ENCODE assay signal across 28 cellular contexts in the genomic region with DNA sequence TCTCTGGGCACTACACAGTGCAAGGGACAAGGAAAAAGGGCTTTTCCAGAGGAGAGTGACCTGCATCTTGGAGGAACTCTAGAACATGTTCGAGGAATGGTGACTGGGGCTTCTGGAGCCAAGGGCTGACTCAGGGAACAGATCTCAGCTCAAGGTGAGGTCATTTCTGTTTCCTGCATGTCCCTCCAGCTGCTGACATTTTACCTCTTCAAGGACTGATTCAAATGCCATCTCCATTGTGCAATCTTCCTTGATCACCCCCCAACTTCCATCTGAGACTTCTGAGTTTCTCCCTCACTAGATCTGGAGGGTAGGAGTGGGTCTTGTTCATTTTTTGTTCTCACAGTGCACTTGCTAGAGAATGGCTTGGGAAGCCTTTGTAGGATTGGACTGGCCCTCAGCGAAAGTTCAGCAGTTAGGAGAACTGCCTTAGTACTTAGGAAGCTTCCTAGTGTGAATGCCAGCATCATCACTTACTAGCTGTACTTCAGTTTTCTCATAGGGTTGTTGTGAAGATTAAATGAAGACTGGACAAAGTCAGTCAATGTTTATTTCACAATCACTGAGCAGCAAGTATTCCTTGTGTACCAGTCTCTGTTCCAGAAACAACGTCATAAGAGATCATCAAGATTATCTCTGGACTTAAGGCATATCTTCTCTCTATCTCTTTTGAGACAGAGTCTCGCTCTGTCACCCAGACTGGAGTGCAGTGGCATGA. TPM values are rescaled to one million over a fixed set of nuclear protein-coding genes. Genes with fewer than 3 reads are reported as not detected.
DNase-seq lines count a peak whose midpoint lies in the region; ATAC-seq, FAIRE-seq and TF ChIP-seq lines count a peak whose summit lies in the region.
"Had no signal": no experiment of that assay in that cellular context is flagged by ENCODE, and none has a peak within 500 bp of the region (broad histone marks: within the 10 kb centered on the region; RNA-seq: fewer than 3 reads in every experiment).

No MANE protein-coding gene starts in this region.

- intact Hi-C loops in right cardiac atrium (cut with DNase I) = no loop called here
- intact Hi-C loops in heart left ventricle (cut with DNase I) = no loop called here
- intact Hi-C loops in K562 (cut with micrococcal nuclease) = no loop called here

- H4K20me1 ChIP-seq in K562 (replicated peaks; ENCODE audit: control insufficient read depth, insufficient read depth, low read length) (peaks cover 2% of the 10 kb centered on the region), keratinocyte (ENCODE audit: control insufficient read depth, extremely low read depth, insufficient read depth, low read length) (no peaks in the 10 kb centered on the region)

- WGBS in right cardiac atrium = 77% methylated on average over 4 of the region's 4 CpGs
- 83 to 90% (median 84%) methylated on average over 4 of the region's 4 CpGs for WGBS in heart left ventricle, 4 donors
- WGBS in K562 (ENCODE audit: insufficient coverage, low coverage, missing lambda C conversion rate) = 41% methylated on average over 4 of the region's 4 CpGs

- H3K9me1 ChIP-seq in K562 (ENCODE audit: control insufficient read depth, insufficient read depth, low read length) (no peaks in the 10 kb centered on the region), keratinocyte (ENCODE audit: control insufficient read depth, extremely low read depth, insufficient read depth, low read length) (no peaks in the 10 kb centered on the region)

- H3K4me1 ChIP-seq in right cardiac atrium (ENCODE audit: control insufficient read depth, insufficient read depth, low read length) = peaks cover 4% of the 10 kb centered on the region
- peaks cover 0 to 38% (median 25%) of the 10 kb centered on the region in 12 donors for H3K4me1 ChIP-seq in heart left ventricle
- peaks cover 20 to 23% of the 10 kb centered on the region in 2 experiments; a peak in 4 of 5 replicates for H3K4me1 ChIP-seq in K562 (replicated peaks in 1 of 2; ENCODE audit: control insufficient read depth in 2 of 2, insufficient read depth in 2 of 2, low read length in 2 of 2)
- H3K4me1 ChIP-seq in keratinocyte (ENCODE audit: control insufficient read depth, extremely low read depth, insufficient read depth, low read length) = peaks cover 33% of the 10 kb centered on the region

- H3K9me3 Mint-ChIP-seq in type B pancreatic cell = no peaks in the 10 kb centered on the region
- H3K9me3 Mint-ChIP-seq: HFFc6; memory B cell; stimulated activated effector memory CD8-positive, alpha-beta T cell treated with anti-CD3 and anti-CD28 coated beads, Interleukin-12 subunit alpha, Interleukin-12 subunit beta, amount 100 ng/mL, for 72 hours had no signal

- peak overlapping the region; percentile 76 for H3K4me3 Mint-ChIP-seq in type B pancreatic cell

- TF ChIP-seq POLR2A in heart left ventricle (IDR thresholded peaks at IDR 0.05) = no peak
- TF ChIP-seq POLR2A in K562 (conservative IDR thresholded peaks at IDR 0.05) = no peak

- BruUV-seq in K562 (replicated peaks; lab: Mats Ljungman, UMichigan) = no TSS peak

- CTCF ChIA-PET in K562 (lab: Yijun Ruan, JAX; ENCODE audit: low intra/inter-chr PET ratio) = no interaction called here

- H3K36me3 Mint-ChIP-seq in type B pancreatic cell = peaks cover 3% of the 10 kb centered on the region
- H3K36me3 Mint-ChIP-seq: naive B cell had no signal

- H3K9me3 ChIP-seq in right cardiac atrium (ENCODE audit: control insufficient read depth, low read length) (no peaks in the 10 kb centered on the region), heart left ventricle (no peaks in the 10 kb centered on the region), K562 (replicated peaks; ENCODE audit: control insufficient read depth, insufficient read depth, low read depth, low read length) (no peaks in the 10 kb centered on the region), keratinocyte (ENCODE audit: control insufficient read depth, low read depth, low read length) (no peaks in the 10 kb centered on the region)
- H3K9me3 ChIP-seq: esophagus muscularis mucosa, pancreas, sigmoid colon, testis had no signal

- peaks cover 23% of the 10 kb centered on the region for H3K79me2 ChIP-seq in K562 (ENCODE audit: control insufficient read depth, insufficient read depth, low read length)
- H3K79me2 ChIP-seq in keratinocyte (ENCODE audit: control insufficient read depth, insufficient read depth, low read length) = peaks cover 20% of the 10 kb centered on the region

- dilution Hi-C loops in keratinocyte (cut with MboI; ENCODE audit: extremely low pct_ligation_motif_present, low sequenced_read_pairs) = no loop called here

- POLR2A ChIA-PET in K562 (lab: Yijun Ruan, JAX) = interaction anchor here (0.7 to 1.6 kb wide), 5 partner anchors 9 to 85 kb away, joined by 3 to 6 read pairs (median 3); no protein-coding TSS in a partner anchor

- FAIRE-seq in K562 (lab: Jason Lieb, UNC) = peak; percentile 11
- FAIRE-seq in keratinocyte (lab: Jason Lieb, UNC) = peak; percentile 34
- FAIRE-seq: pancreas had no signal

- H3K27me3 Mint-ChIP-seq in type B pancreatic cell = no peaks in the 10 kb centered on the region
- H3K27me3 Mint-ChIP-seq: memory B cell, naive B cell had no signal

- DNase-seq in right cardiac atrium (no peak), heart left ventricle (no peak), K562 (ENCODE audit: extremely low read depth in 1 of 4, low spot score in 3 of 4) (peak in 1 of 4 experiments; percentile 17), keratinocyte (ENCODE audit: low read depth, low spot score) (no peak), type B pancreatic cell (ENCODE audit: extremely low spot score, unreplicated experiment) (no peak), hepatic stellate cell (ENCODE audit: low spot score) (no peak), SKM-1 treated with dmso at 0.1 percent for 144 hours (lab: John Stamatoyannopoulos, UW; ENCODE audit: unreplicated experiment) (no peak)
- DNase-seq: ACHN; activated CD4-positive, alpha-beta T cell treated with anti-CD3 and anti-CD28 coated beads, Interleukin-2, amount 50 U/mL, for 4 hours; activated naive CD4-positive, alpha-beta T cell; activated T-cell treated with anti-CD3 and anti-CD28 coated beads for 4 hours; aorta; cerebellar nuclear complex; HFFc6; naive B cell; NCI-H1694; NCI-H345; PC-3; sigmoid colon; T-helper 2 cell; testis; WERI-Rb-1 had no signal

- in situ Hi-C loops in K562 (cut with MboI) = no loop called here

- TF ChIP-seq RAD21 in K562 (CRISPR knock-in tag; conservative IDR thresholded peaks at IDR 0.05 in 1 of 2, IDR thresholded peaks at IDR 0.05 in 1 of 2) = no peak

- 0 out of 2 replicates have a peak overlapping the region, but pooled peaks have one; percentile 1 for H2AFZ ChIP-seq in K562 (ENCODE audit: low read depth, low read length)
- no peak overlapping the region for H2AFZ ChIP-seq in keratinocyte (ENCODE audit: control insufficient read depth, low read length)

- H3K9ac ChIP-seq in K562 (ENCODE audit: insufficient read depth in 1 of 2, low read depth in 2 of 2, low read length in 2 of 2) (no peak overlapping the region; a peak in 1 of 4 replicates), keratinocyte (ENCODE audit: control insufficient read depth, extremely low read depth, insufficient read depth, low read length) (no peak overlapping the region)

- H3K4me3 ChIP-seq in right cardiac atrium (ENCODE audit: low read length) (no peak overlapping the region), heart left ventricle (no peak overlapping the region), K562 (no peak overlapping the region), keratinocyte (ENCODE audit: control insufficient read depth in 2 of 3, extremely low read depth in 1 of 3, insufficient read depth in 2 of 3, low read depth in 1 of 3, low read length in 3 of 3) (no peak overlapping the region)
- H3K4me3 ChIP-seq: esophagus muscularis mucosa, pancreas, sigmoid colon, testis had no signal

- H3K4me2 ChIP-seq in K562 (ENCODE audit: insufficient read depth, low read length) = peak overlapping the region; percentile 3; the same call in 1 of the 2 replicates
- no peak overlapping the region for H3K4me2 ChIP-seq in keratinocyte (ENCODE audit: control insufficient read depth, extremely low read depth, insufficient read depth, low read depth, low read length)

- TF ChIP-seq CTCF in heart left ventricle (IDR thresholded peaks at IDR 0.05) (no peak), K562 (IDR thresholded peaks at IDR 0.05 in 2 of 3, conservative IDR thresholded peaks at IDR 0.05 in 1 of 3; ENCODE audit: insufficient read depth in 2 of 3, low read depth in 1 of 3, low read length in 3 of 3) (no peak), keratinocyte (optimal IDR thresholded peaks at IDR 0.05 in 1 of 3, IDR thresholded peaks at IDR 0.05 in 1 of 3, conservative IDR thresholded peaks at IDR 0.05 in 1 of 3; ENCODE audit: extremely low read depth in 1 of 3, insufficient read depth in 2 of 3, low read length in 3 of 3) (no peak), type B pancreatic cell (conservative IDR thresholded peaks at IDR 0.05) (no peak)

- H3K4me1 Mint-ChIP-seq in type B pancreatic cell (ENCODE audit: unreplicated experiment) = peaks cover 23% of the 10 kb centered on the region

- H3K36me3 ChIP-seq in heart left ventricle = no peaks in the 10 kb centered on the region
- H3K36me3 ChIP-seq in K562 (ENCODE audit: control insufficient read depth, insufficient read depth, low read length) = peaks cover 6% of the 10 kb centered on the region; the same call in 1 of the 3 replicates
- no peaks in the 10 kb centered on the region for H3K36me3 ChIP-seq in keratinocyte (ENCODE audit: control insufficient read depth in 2 of 2, extremely low read depth in 1 of 2, insufficient read depth in 2 of 2, low read length in 2 of 2)
- H3K36me3 ChIP-seq: esophagus muscularis mucosa, pancreas, sigmoid colon, WERI-Rb-1 had no signal

- no peak overlapping the region for H3K27ac Mint-ChIP-seq in type B pancreatic cell

- H3K27me3 ChIP-seq in right cardiac atrium (ENCODE audit: control insufficient read depth, insufficient read depth) = no peaks in the 10 kb centered on the region
- no peaks in the 10 kb centered on the region for H3K27me3 ChIP-seq in heart left ventricle
- H3K27me3 ChIP-seq in K562 (ENCODE audit: control insufficient read depth in 2 of 2, insufficient read depth in 2 of 2, low read length in 2 of 2) = no peaks in the 10 kb centered on the region
- no peaks in the 10 kb centered on the region for H3K27me3 ChIP-seq in keratinocyte (ENCODE audit: control insufficient read depth, extremely low read depth, insufficient read depth, low read length)
- H3K27me3 ChIP-seq: esophagus muscularis mucosa, pancreas, sigmoid colon, testis had no signal

- H3K27ac ChIP-seq in right cardiac atrium (ENCODE audit: low read length) (peak overlapping the region; percentile 83), heart left ventricle (peak overlapping the region in 6 of 12 donors; percentile 29 to 86 (median 42)), K562 (ENCODE audit: extremely low read depth, low read depth, low read length) (no peak overlapping the region), keratinocyte (ENCODE audit: control insufficient read depth, insufficient read depth, low read length) (no peak overlapping the region)
- H3K27ac ChIP-seq: esophagus muscularis mucosa, pancreas, sigmoid colon, testis, WERI-Rb-1 had no signal

- TF ChIP-seq EP300 in K562 (IDR thresholded peaks at IDR 0.05; ENCODE audit: low read length) = no peak

- ATAC-seq in right cardiac atrium = no peak
- no peak for ATAC-seq in heart left ventricle
- ATAC-seq in K562 = no peak
- ATAC-seq in GM19467 (IDR thresholded peaks at IDR 0.05; ENCODE audit: unreplicated experiment) = no peak
- ATAC-seq: pancreas; PC-3; stimulated activated effector memory CD8-positive, alpha-beta T cell treated with anti-CD3 and anti-CD28 coated beads, Interleukin-12 subunit alpha, Interleukin-12 subunit beta, amount 100 ng/mL, for 72 hours had no signal

RNA-seq across cellular contexts. Expression of a gene that starts 2.6 kb away (rescaled TPM):
- total RNA-seq in right cardiac atrium = 100 to 1,000 TPM; 288 to 523 (median 472) TPM
- 193 TPM for polyA plus RNA-seq in right cardiac atrium
- total RNA-seq in heart left ventricle = 100 to 1,000 TPM; 166 to 471 (median 359) TPM
- 100 to 1,000 TPM; 158 to 160 TPM for polyA plus RNA-seq in heart left ventricle
- total RNA-seq in K562 (2011; cell fraction: chromatin; rRNA removed; ENCODE audit: low replicate concordance) = 51.1 and 92.3 TPM in 2 replicates
- 31.0 and 36.2 TPM in 2 replicates for total RNA-seq in K562 (2011; cell fraction: nucleolus; rRNA removed)
- 56.6 and 86.7 TPM in 2 replicates for total RNA-seq in K562 (2011; cell fraction: nucleoplasm; rRNA removed)
- total RNA-seq in K562 (2014; rRNA removed) = 37.4 and 56.3 TPM in 2 replicates
- total RNA-seq in K562 (2014; rRNA removed; fragmentation: Illumina TruSeq; extraction: Trizol) = 94.5 and 101 TPM in 2 replicates
- total RNA-seq in K562 (2015; rRNA removed; fragmentation: Illumina TruSeq; extraction: Trizol) = 77.4 and 87.2 TPM in 2 replicates
- total RNA-seq in K562 (2021) = 130 and 131 TPM in 2 replicates
- polyA plus RNA-seq in K562 (2011; rRNA removed) = 88.5 and 115 TPM in 2 replicates
- polyA plus RNA-seq in K562 (2011; cell fraction: cytosol; rRNA removed) = 27.8 and 86.0 TPM in 2 replicates
- 44.5 and 59.2 TPM in 2 replicates for polyA plus RNA-seq in K562 (2011; cell fraction: nucleus; rRNA removed)
- polyA plus RNA-seq in K562 (2012) = 66.8 and 116 TPM in 2 replicates
- polyA plus RNA-seq in K562 (2014; fragmentation: Illumina TruSeq; extraction: Trizol) = 107 and 116 TPM in 2 replicates
- polyA plus RNA-seq in K562 (2014; fragmentation: Nextera tagmentation; extraction: Ambion mirVana) = 100 to 1,000 TPM; 190 to 249 TPM
- 70.0 and 86.7 TPM in 2 replicates for polyA plus RNA-seq in K562 (2014; rRNA removed)
- polyA minus RNA-seq in K562 (2011; rRNA and poly(A)+ RNA removed) = 169 and 205 TPM in 2 replicates
- polyA minus RNA-seq in K562 (2011; cell fraction: cytosol; rRNA and poly(A)+ RNA removed) = 64.1 and 74.0 TPM in 2 replicates
- polyA minus RNA-seq in K562 (2011; cell fraction: nucleus; rRNA and poly(A)+ RNA removed) = 15.1 and 38.0 TPM in 2 replicates
- polyA plus RNA-seq in keratinocyte = 59.4 to 118 TPM (median 110 TPM) in 3 replicates
- polyA plus RNA-seq in keratinocyte (2011; ENCODE audit: low read depth) = 32.8 TPM
- polyA plus RNA-seq in keratinocyte (2011; cell fraction: cytosol; rRNA removed) = 67.0 and 116 TPM in 2 replicates
- 67.9 and 81.5 TPM in 2 replicates for polyA plus RNA-seq in keratinocyte (2011; cell fraction: nucleus; rRNA removed)
- polyA plus RNA-seq in keratinocyte (2012; ENCODE audit: low replicate concordance) = 76.5 and 80.3 TPM in 2 replicates
- polyA minus RNA-seq in keratinocyte = 28.9 to 116 TPM (median 51.2 TPM) in 3 replicates
- 60.4 TPM for polyA minus RNA-seq in keratinocyte (2011; cell fraction: cytosol; rRNA and poly(A)+ RNA removed)
- polyA minus RNA-seq in keratinocyte (2011; cell fraction: nucleus; rRNA and poly(A)+ RNA removed) = 20.3 and 30.2 TPM in 2 replicates
- 66.5 and 93.6 TPM in 2 replicates for total RNA-seq in type B pancreatic cell (ENCODE audit: low replicate concordance)

RNA-seq across cellular contexts. Expression of a gene that starts 15.4 kb away (rescaled TPM):
- total RNA-seq in right cardiac atrium (10 to 100 TPM; 59.0 to 76.3 (median 64.5) TPM), heart left ventricle (10 to 100 TPM in 5 of 9 donors, 1 to 10 TPM in 4; 3.3 to 18.5 (median 10.4) TPM), K562 (2014; rRNA removed) (22.4 and 33.3 TPM in 2 replicates), K562 (2014; rRNA removed; fragmentation: Illumina TruSeq; extraction: Trizol) (12.5 and 15.9 TPM in 2 replicates), K562 (2015; rRNA removed; fragmentation: Illumina TruSeq; extraction: Trizol) (18.5 and 19.6 TPM in 2 replicates), K562 (2021) (18.3 and 22.9 TPM in 2 replicates), type B pancreatic cell (ENCODE audit: low replicate concordance) (15.7 and 20.1 TPM in 2 replicates)
- polyA plus RNA-seq in right cardiac atrium (55.0 TPM), heart left ventricle (1 to 10 TPM; 5.3 TPM), K562 (2011; rRNA removed) (37.4 and 38.2 TPM in 2 replicates), K562 (2014; fragmentation: Illumina TruSeq; extraction: Trizol) (27.3 and 32.7 TPM in 2 replicates), K562 (2014; fragmentation: Nextera tagmentation; extraction: Ambion mirVana) (1 to 10 TPM; 1.5 to 2.0 TPM), K562 (2014; rRNA removed) (19.4 and 26.5 TPM in 2 replicates), keratinocyte (4.1 to 6.1 TPM (median 4.9 TPM) in 3 replicates)
- 3.8 and 11.9 TPM in 2 replicates for total RNA-seq in K562 (2011; cell fraction: chromatin; rRNA removed; ENCODE audit: low replicate concordance)
- total RNA-seq in K562 (2011; cell fraction: nucleolus; rRNA removed) = 7.2 and 9.5 TPM in 2 replicates
- 8.9 and 12.3 TPM in 2 replicates for total RNA-seq in K562 (2011; cell fraction: nucleoplasm; rRNA removed)
- polyA plus RNA-seq in K562 (2011; cell fraction: cytosol; rRNA removed) = 28.4 and 32.0 TPM in 2 replicates
- 12.9 and 15.3 TPM in 2 replicates for polyA plus RNA-seq in K562 (2011; cell fraction: nucleus; rRNA removed)
- polyA plus RNA-seq in K562 (2012) = 19.3 and 45.7 TPM in 2 replicates
- 42.4 and 47.1 TPM in 2 replicates for polyA minus RNA-seq in K562 (2011; rRNA and poly(A)+ RNA removed)
- 15.1 and 20.0 TPM in 2 replicates for polyA minus RNA-seq in K562 (2011; cell fraction: cytosol; rRNA and poly(A)+ RNA removed)
- polyA minus RNA-seq in K562 (2011; cell fraction: nucleus; rRNA and poly(A)+ RNA removed) = 3.0 and 4.3 TPM in 2 replicates
- 3.9 TPM for polyA plus RNA-seq in keratinocyte (2011; ENCODE audit: low read depth)
- 3.1 and 4.6 TPM in 2 replicates for polyA plus RNA-seq in keratinocyte (2011; cell fraction: cytosol; rRNA removed)
- polyA plus RNA-seq in keratinocyte (2011; cell fraction: nucleus; rRNA removed) = 0.73 and 1.3 TPM in 2 replicates
- polyA plus RNA-seq in keratinocyte (2012; ENCODE audit: low replicate concordance) = 3.9 and 6.3 TPM in 2 replicates
- 5.6 to 8.1 TPM (median 5.7 TPM) in 3 replicates for polyA minus RNA-seq in keratinocyte
- 3.1 TPM for polyA minus RNA-seq in keratinocyte (2011; cell fraction: cytosol; rRNA and poly(A)+ RNA removed)
- 1.5 and 1.9 TPM in 2 replicates for polyA minus RNA-seq in keratinocyte (2011; cell fraction: nucleus; rRNA and poly(A)+ RNA removed)

RNA-seq across cellular contexts. Expression of a gene that starts 54.2 kb away (rescaled TPM):
- total RNA-seq in right cardiac atrium (not detected), heart left ventricle (not detected), K562 (2014; rRNA removed) (not detected in 2 replicates), K562 (2014; rRNA removed; fragmentation: Illumina TruSeq; extraction: Trizol) (not detected in 2 replicates), K562 (2015; rRNA removed; fragmentation: Illumina TruSeq; extraction: Trizol) (not detected in 2 replicates), K562 (2021) (not detected in 2 replicates), type B pancreatic cell (ENCODE audit: low replicate concordance) (not detected in 2 replicates)
- polyA plus RNA-seq in right cardiac atrium (0.02 TPM), heart left ventricle (not detected), K562 (2011; rRNA removed) (not detected in 2 replicates), K562 (2014; fragmentation: Illumina TruSeq; extraction: Trizol) (not detected in 2 replicates), K562 (2014; fragmentation: Nextera tagmentation; extraction: Ambion mirVana) (not detected), K562 (2014; rRNA removed) (not detected in 2 replicates), keratinocyte (not detected in 3 replicates)
- not detected in 2 replicates for total RNA-seq in K562 (2011; cell fraction: chromatin; rRNA removed; ENCODE audit: low replicate concordance)
- not detected in 2 replicates for total RNA-seq in K562 (2011; cell fraction: nucleolus; rRNA removed)
- not detected in 2 replicates for total RNA-seq in K562 (2011; cell fraction: nucleoplasm; rRNA removed)
- not detected in 2 replicates for polyA plus RNA-seq in K562 (2011; cell fraction: cytosol; rRNA removed)
- not detected in 2 replicates for polyA plus RNA-seq in K562 (2011; cell fraction: nucleus; rRNA removed)
- polyA plus RNA-seq in K562 (2012) = 0.10 and 0.19 TPM in 2 replicates
- polyA minus RNA-seq in K562 (2011; rRNA and poly(A)+ RNA removed) = not detected in 2 replicates
- polyA minus RNA-seq in K562 (2011; cell fraction: cytosol; rRNA and poly(A)+ RNA removed) = not detected in 2 replicates
- not detected in 2 replicates for polyA minus RNA-seq in K562 (2011; cell fraction: nucleus; rRNA and poly(A)+ RNA removed)
- not detected for polyA plus RNA-seq in keratinocyte (2011; ENCODE audit: low read depth)
- not detected in 2 replicates for polyA plus RNA-seq in keratinocyte (2011; cell fraction: cytosol; rRNA removed)
- not detected in 2 replicates for polyA plus RNA-seq in keratinocyte (2011; cell fraction: nucleus; rRNA removed)
- polyA plus RNA-seq in keratinocyte (2012; ENCODE audit: low replicate concordance) = 0.07 TPM in 2 replicates
- not detected in 3 replicates for polyA minus RNA-seq in keratinocyte
- polyA minus RNA-seq in keratinocyte (2011; cell fraction: cytosol; rRNA and poly(A)+ RNA removed) = not detected
- polyA minus RNA-seq in keratinocyte (2011; cell fraction: nucleus; rRNA and poly(A)+ RNA removed) = not detected in 2 replicates
- total RNA-seq: aorta, esophagus muscularis mucosa, HFFc6, M059J, PC-3, sigmoid colon had no signal
